8 cellular contexts compared by ENCODE assay signal in genomic region chr16:2339521-2340484, GRCh38. TPM values are rescaled to one million over a fixed set of nuclear protein-coding genes. Genes with fewer than 3 reads are reported as not detected.
DNase-seq lines count a peak whose midpoint lies in the region; ATAC-seq and TF ChIP-seq lines count a peak whose summit lies in the region.

No MANE protein-coding gene starts in this region.

- H3K9ac ChIP-seq in colonic mucosa (ENCODE audit: low read depth in 2 of 2, low read length in 2 of 2) = peak overlapping the region; percentile 37 to 62

- H3K27me3 ChIP-seq in colonic mucosa = peaks cover 5% of the 10 kb centered on the region

- no peaks in the 10 kb centered on the region for H3K36me3 ChIP-seq in colonic mucosa

- no peaks in the 10 kb centered on the region for H3K9me3 ChIP-seq in colonic mucosa

- WGBS in lower leg skin, 2 donors = 7 to 27% methylated on average over 18 to 88 of the region's 98 CpGs

- no peak overlapping the region for H3K27ac ChIP-seq in colonic mucosa

- TF ChIP-seq CTCF in GM10266 (IDR thresholded peaks at IDR 0.05; ENCODE audit: control insufficient read depth, insufficient read depth, low read depth, missing control alignments) (peak; percentile 22), LNCaP clone FGC (IDR thresholded peaks at IDR 0.05; ENCODE audit: control insufficient read depth, extremely low read depth, insufficient read depth) (peak; percentile 36), WI38 (IDR thresholded peaks at IDR 0.05; ENCODE audit: low read depth, low read length) (no peak), colonic mucosa (IDR thresholded peaks at IDR 0.05) (no peak), lower leg skin (IDR thresholded peaks at IDR 0.05) (no peak)

- H3K4me3 ChIP-seq in LNCaP clone FGC (ENCODE audit: low read depth, low read length) (peak overlapping the region; percentile 71), WI38 (ENCODE audit: low read depth, low read length) (peak overlapping the region; percentile 54), colonic mucosa (peak overlapping the region; percentile 70), lower leg skin (ENCODE audit: low read depth, poor library complexity, severe bottlenecking) (peak overlapping the region; percentile 60)

- intact Hi-C loops in colonic mucosa (cut with DNase I) (loop anchor here (5.0 kb wide), 2 partner anchors 87 to 157 kb away; partner anchors contain the start of gene CCNF), lower leg skin (cut with DNase I; ENCODE audit: low total_unique reads) (no loop called here)

- no peak for TF ChIP-seq POLR2A in lower leg skin (IDR thresholded peaks at IDR 0.05)

- peaks cover 4% of the 10 kb centered on the region for H3K4me1 ChIP-seq in colonic mucosa

- ATAC-seq in GM21737 (IDR thresholded peaks at IDR 0.05; ENCODE audit: unreplicated experiment) = peak; percentile 22

- DNase-seq in GM10266 (ENCODE audit: extremely low spot score) (peak; percentile 72), LNCaP clone FGC (ENCODE audit: low read depth) (peak; percentile 27), colonic mucosa (peak; percentile 62), lower leg skin (ENCODE audit: low spot score in 2 of 2) (peak in 1 of 2 donors; percentile 89), KG1 (lab: John Stamatoyannopoulos, UW) (no peak)
- peak in 2 of 3 experiments; percentile 15 to 44 for DNase-seq in stimulated activated CD4-positive, alpha-beta T cell treated with anti-CD3 and anti-CD28 coated beads, TNF-alpha, amount 100 ng/mL, for 4 hours (ENCODE audit: low read depth in 3 of 3)

RNA-seq across cellular contexts. Expression of gene ABCA3, which starts 0.7 kb away (rescaled TPM):
- total RNA-seq in colonic mucosa (1 to 10 TPM; 1.3 to 4.6 TPM), lower leg skin (10 to 100 TPM in 1 of 4 donors, 1 to 10 TPM in 3; 5.4 to 10.3 (median 9.5) TPM)

Comparison
In these comparisons a context has a peak if more than half of its experiments do, and no peak if none do; other contexts are left out.
1. CTCF ChIP-seq: peak in GM10266 (single experiment) and LNCaP clone FGC (single experiment); none in WI38 (single experiment), colonic mucosa (single experiment) and lower leg skin (0 of 3).
2. Peak in every context shown above with its lines, with median percentiles within 50 percentile points of each other: H3K4me3 ChIP-seq.